In the genomic region with DNA sequence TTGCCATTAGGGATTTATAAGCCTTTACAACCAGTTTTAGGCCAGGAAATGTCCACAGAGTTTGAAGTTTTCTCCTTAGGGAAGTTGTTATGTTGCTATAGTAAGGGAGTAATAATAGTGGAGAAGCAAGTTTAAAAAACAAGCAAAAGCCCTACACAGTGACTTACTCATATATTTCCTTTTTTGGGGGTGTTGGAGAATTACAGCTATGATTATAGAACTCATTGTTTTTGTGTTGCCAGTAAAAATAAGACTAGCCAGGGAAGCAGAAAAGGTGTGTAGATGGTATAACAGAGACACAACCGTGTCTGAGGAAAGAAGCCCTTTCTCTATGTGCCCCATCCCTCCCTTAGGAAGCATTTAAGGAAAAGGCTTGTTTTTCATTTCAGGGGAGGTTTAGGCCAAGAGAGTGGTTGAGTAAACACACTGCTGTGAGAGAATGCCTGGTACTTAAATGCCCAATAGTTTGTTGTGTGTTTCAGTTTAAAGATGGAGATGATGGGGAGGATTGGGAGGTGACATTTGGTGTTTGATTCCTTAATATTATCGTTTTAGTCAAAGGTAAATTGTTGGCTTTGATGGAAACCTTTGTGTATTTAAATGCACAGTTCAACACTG, we compare ENCODE assay signal across 8 cellular contexts. TPM values are rescaled to one million over a fixed set of nuclear protein-coding genes. Genes with fewer than 3 reads are reported as not detected.
DNase-seq lines count a peak whose midpoint lies in the region; ATAC-seq and TF ChIP-seq lines count a peak whose summit lies in the region.

No MANE protein-coding gene starts in this region.

- no peaks in the 10 kb centered on the region for H3K27me3 ChIP-seq in CD8-positive, alpha-beta memory T cell (ENCODE audit: insufficient read depth, low read length, poor library complexity, severe bottlenecking)
- H3K27me3 ChIP-seq in duodenal mucosa (ENCODE audit: control insufficient read depth in 1 of 2, insufficient read depth in 2 of 2, low read length in 2 of 2) (no peaks in the 10 kb centered on the region), neuron (ENCODE audit: insufficient read depth, low read length) (no peaks in the 10 kb centered on the region)

- no peak overlapping the region for H2AFZ ChIP-seq in neuron (ENCODE audit: low read depth, low read length)

- no peaks in the 10 kb centered on the region for H3K9me3 Mint-ChIP-seq in CD8-positive, alpha-beta memory T cell

- H3K27ac Mint-ChIP-seq in CD8-positive, alpha-beta memory T cell: peak overlapping the region in 7 of 8 donors; percentile 45 to 96 (median 94)

- H3K4me3 Mint-ChIP-seq in CD8-positive, alpha-beta memory T cell: peak overlapping the region; percentile 84 to 95 (median 93)

- CTCF ChIA-PET in CD8-positive, alpha-beta memory T cell (lab: Charles Lee): no interaction called here

- H3K4me1 Mint-ChIP-seq in CD8-positive, alpha-beta memory T cell: peaks cover 26 to 30% (median 30%) of the 10 kb centered on the region in 3 donors

- H3K36me3 ChIP-seq in CD8-positive, alpha-beta memory T cell (ENCODE audit: insufficient read depth, low read length): no peaks in the 10 kb centered on the region
- no peaks in the 10 kb centered on the region for H3K36me3 ChIP-seq in duodenal mucosa (ENCODE audit: control insufficient read depth in 1 of 2, insufficient read depth in 2 of 2, low read length in 2 of 2)
- no peaks in the 10 kb centered on the region for H3K36me3 ChIP-seq in neuron (ENCODE audit: insufficient read depth, low read length)

- peaks cover 0 to 1% of the 10 kb centered on the region in 2 donors for H3K27me3 Mint-ChIP-seq in CD8-positive, alpha-beta memory T cell

- H3K4me3 ChIP-seq in CD8-positive, alpha-beta memory T cell (ENCODE audit: low read length): peak overlapping the region; percentile 65
- H3K4me3 ChIP-seq in NB4 (ENCODE audit: low read depth, low read length): peak overlapping the region; percentile 93
- peak overlapping the region; percentile 73 to 90 for H3K4me3 ChIP-seq in duodenal mucosa (ENCODE audit: low read depth in 1 of 2, low read length in 2 of 2)
- H3K4me3 ChIP-seq in neuron (ENCODE audit: low read length): peak overlapping the region; percentile 70

- no peak for DNase-seq in CD8-positive, alpha-beta memory T cell
- DNase-seq in NB4 (ENCODE audit: low read depth): no peak
- no peak for DNase-seq in activated effector memory CD4-positive, alpha-beta T cell treated with Interleukin-2 at 50 U/mL for 16 hours
- no peak for DNase-seq in globus pallidus (ENCODE audit: low spot score)
- DNase-seq in NCI-H510A treated with DMSO at 0.1 percent for 48 hours (lab: John Stamatoyannopoulos, UW): no peak

- TF ChIP-seq POLR2A in NB4 (IDR thresholded peaks at IDR 0.05; ENCODE audit: extremely low read depth, insufficient read length): no peak

- peak overlapping the region; percentile 88 for H3K27ac ChIP-seq in CD8-positive, alpha-beta memory T cell (ENCODE audit: low read depth, low read length)
- peak overlapping the region; percentile 1 for H3K27ac ChIP-seq in duodenal mucosa (ENCODE audit: low read depth, low read length)

- POLR2A ChIA-PET in CD8-positive, alpha-beta memory T cell (lab: Charles Lee): no interaction called here

- no peak for TF ChIP-seq CTCF in NB4 (IDR thresholded peaks at IDR 0.05; ENCODE audit: low read depth, low read length)

- no peaks in the 10 kb centered on the region for H3K9me3 ChIP-seq in CD8-positive, alpha-beta memory T cell (ENCODE audit: low read length)
- H3K9me3 ChIP-seq in duodenal mucosa (ENCODE audit: control insufficient read depth in 1 of 2, low read length in 2 of 2) (no peaks in the 10 kb centered on the region), neuron (ENCODE audit: low read length) (no peaks in the 10 kb centered on the region)

- peaks cover 63% of the 10 kb centered on the region for H3K4me1 ChIP-seq in CD8-positive, alpha-beta memory T cell (ENCODE audit: insufficient read depth, low read length)
- H3K4me1 ChIP-seq in duodenal mucosa (ENCODE audit: control insufficient read depth in 1 of 2, insufficient read depth in 2 of 2, low read length in 2 of 2) (peaks cover 42 to 54% of the 10 kb centered on the region in 2 donors), neuron (ENCODE audit: insufficient read depth, low read length) (peaks cover 21% of the 10 kb centered on the region)

- peak overlapping the region in 1 of 2 donors; percentile 71 for H3K9ac ChIP-seq in duodenal mucosa (ENCODE audit: low read depth in 1 of 2, low read length in 2 of 2)

- peaks cover 0 to 5% (median 0%) of the 10 kb centered on the region in 3 donors for H3K36me3 Mint-ChIP-seq in CD8-positive, alpha-beta memory T cell

- ATAC-seq in esophagus mucosa: no peak

RNA-seq across cellular contexts. Expression of a gene that starts 2.4 kb away (rescaled TPM):
- total RNA-seq in CD8-positive, alpha-beta memory T cell: 100 to 1,000 TPM; 167 to 193 TPM
- polyA plus RNA-seq in CD8-positive, alpha-beta memory T cell: 228 TPM
- 232 TPM for total RNA-seq in esophagus mucosa

RNA-seq across cellular contexts. Expression of a gene that starts 30.4 kb away (rescaled TPM):
- not detected for total RNA-seq in CD8-positive, alpha-beta memory T cell
- not detected for polyA plus RNA-seq in CD8-positive, alpha-beta memory T cell
- not detected for total RNA-seq in esophagus mucosa
